In genomic region chr21:16117851-16118592, GRCh38 we compare ENCODE assay signal across 14 cellular contexts.
DNase-seq lines count a peak whose midpoint lies in the region; ATAC-seq, FAIRE-seq and TF ChIP-seq lines count a peak whose summit lies in the region.
"Had no signal": no experiment of that assay in that cellular context is flagged by ENCODE, and none has a peak within 500 bp of the region (broad histone marks: within the 10 kb centered on the region; RNA-seq: fewer than 3 reads in every experiment).

No MANE protein-coding gene starts in this region.

- H3K4me1 Mint-ChIP-seq in nephron: peaks cover 23% of the 10 kb centered on the region

- FAIRE-seq in endometrium (lab: Jason Lieb, UNC): peak; percentile 98
- FAIRE-seq: HTR-8/SVneo had no signal

- POLR2A ChIA-PET in A673 (lab: Charles Lee; ENCODE audit: low non-redundant PET): no interaction called here

- peak overlapping the region; percentile 87 to 95 (median 93) for H3K27ac Mint-ChIP-seq in nephron
- H3K27ac Mint-ChIP-seq: H9 had no signal

- peaks cover 20% of the 10 kb centered on the region for H3K9me3 Mint-ChIP-seq in nephron

- H3K27ac ChIP-seq in A673 (ENCODE audit: low read depth, low read length, poor library complexity, severe bottlenecking): peak overlapping the region; percentile 7
- H3K27ac ChIP-seq: C4-2B had no signal

- H3K4me3 Mint-ChIP-seq in nephron: peak overlapping the region; percentile 1 to 60 (median 33)
- H3K4me3 Mint-ChIP-seq: H9 had no signal

- no peaks in the 10 kb centered on the region for H3K4me1 ChIP-seq in A673 (ENCODE audit: insufficient read depth, low read length, poor library complexity, severe bottlenecking)

- no TSS peak for BruUV-seq in A673 (replicated peaks; lab: Mats Ljungman, UMichigan)

- no peak for ATAC-seq in GM18907 (IDR thresholded peaks at IDR 0.05; ENCODE audit: unreplicated experiment)
- no peak for ATAC-seq in HG02970 (IDR thresholded peaks at IDR 0.05; ENCODE audit: low FRiP score, unreplicated experiment)

- intact Hi-C loops in A673 (cut with micrococcal nuclease; ENCODE audit: unreplicated experiment): no loop called here

- no peak overlapping the region for H3K4me3 ChIP-seq in A673 (ENCODE audit: low read depth, low read length, poor library complexity, severe bottlenecking)

- H3K27me3 ChIP-seq in A673 (replicated peaks; ENCODE audit: insufficient read depth, low read depth, low read length, poor library complexity): no peaks in the 10 kb centered on the region

- peaks cover 9% of the 10 kb centered on the region for H3K36me3 Mint-ChIP-seq in nephron (ENCODE audit: low read depth)

- no peaks in the 10 kb centered on the region for H3K9me3 ChIP-seq in A673 (ENCODE audit: low read depth, low read length, poor library complexity, severe bottlenecking)

- H3K36me3 ChIP-seq in A673 (ENCODE audit: insufficient read depth, low read length, poor library complexity, severe bottlenecking): no peaks in the 10 kb centered on the region

- TF ChIP-seq CTCF in A673 (conservative IDR thresholded peaks at IDR 0.05; ENCODE audit: low read depth, low read length): no peak
- no peak for TF ChIP-seq CTCF in nephron (IDR thresholded peaks at IDR 0.05; ENCODE audit: unreplicated experiment in 3 of 3)

- DNase-seq in A673 (ENCODE audit: low spot score): no peak
- peak; percentile 24 for DNase-seq in NCI-H226
- DNase-seq in activated CD8-positive, alpha-beta memory T cell treated with anti-CD3 and anti-CD28 coated beads, Interleukin-2, amount 50 U/mL, for 48 hours: no peak
- DNase-seq in activated naive CD4-positive, alpha-beta T cell treated with Interleukin-2 at 50 U/mL for 16 hours: no peak
- DNase-seq: activated T-cell treated with anti-CD3 and anti-CD28 coated beads for 4 hours; effector memory CD4-positive, alpha-beta T cell; H9; T-helper 1 cell had no signal

- CTCF ChIA-PET in A673 (lab: Charles Lee): no interaction called here

- no peaks in the 10 kb centered on the region for H3K27me3 Mint-ChIP-seq in nephron (ENCODE audit: low read depth)
